Comparison of ENCODE assay signal across 8 cellular contexts in genomic region chr1:197775282-197776262, GRCh38. TPM values are rescaled to one million over a fixed set of nuclear protein-coding genes. Genes with fewer than 3 reads are reported as not detected.
DNase-seq lines count a peak whose midpoint lies in the region; ATAC-seq and TF ChIP-seq lines count a peak whose summit lies in the region.

TSS of gene DENND1B (minus strand) at chr1:197775480. CDS start at chr1:197775155, 325 bp downstream.

- H3K27ac Mint-ChIP-seq in activated naive CD4-positive, alpha-beta T cell treated with anti-CD3 and anti-CD28 coated beads, Interleukin-2, amount 10 ng/mL, durations not matched to agents 7 days and 5 days = peak within 1 kb of the TSS; percentile 99
- H3K27ac Mint-ChIP-seq in type B pancreatic cell = peak within 1 kb of the TSS; percentile 96

- peak within 1 kb of the TSS; percentile 34 for H3K4ac ChIP-seq in trophoblast cell (ENCODE audit: low read depth, low read length)

- DNase-seq in DND-41 (peak; percentile 92), SK-N-SH (peak; percentile 70), cardiac muscle cell (ENCODE audit: low read depth in 1 of 2, low spot score in 1 of 2) (peak; percentile 65 to 83), trophoblast cell (peak; percentile 69 to 78), type B pancreatic cell (ENCODE audit: extremely low spot score, unreplicated experiment) (peak; percentile 84)
- DNase-seq in activated naive CD4-positive, alpha-beta T cell treated with anti-CD3 and anti-CD28 coated beads, Interleukin-2, amount 10 ng/mL, durations not matched to agents 7 days and 5 days = peak; percentile 91

- peaks cover 20% of the 10 kb centered on the region for H3F3A ChIP-seq in SK-N-SH (replicated peaks; ENCODE audit: insufficient read depth)

- peaks cover 41% of the 10 kb centered on the region for H3K79me2 ChIP-seq in DND-41 (ENCODE audit: insufficient read depth, low read length)
- peaks cover 27% of the 10 kb centered on the region for H3K79me2 ChIP-seq in SK-N-SH (ENCODE audit: insufficient read depth)
- peaks cover 7% of the 10 kb centered on the region for H3K79me2 ChIP-seq in trophoblast cell (ENCODE audit: control insufficient read depth, insufficient read depth, low read length, poor library complexity)

- H3K9me3 Mint-ChIP-seq in activated naive CD4-positive, alpha-beta T cell treated with anti-CD3 and anti-CD28 coated beads, Interleukin-2, amount 10 ng/mL, durations not matched to agents 7 days and 5 days = no peaks in the 10 kb centered on the region
- no peaks in the 10 kb centered on the region for H3K9me3 Mint-ChIP-seq in type B pancreatic cell

- no peak within 1 kb of the TSS for H2BK12ac ChIP-seq in trophoblast cell (ENCODE audit: low read length)

- CTCF ChIA-PET in SK-N-SH (lab: Yijun Ruan, JAX) = interaction anchor here (1.1 kb wide), 1 partner anchor 140 kb away, joined by 3 read pairs; no protein-coding TSS in a partner anchor
- CTCF ChIA-PET in activated naive CD4-positive, alpha-beta T cell treated with anti-CD3 and anti-CD28 coated beads, Interleukin-2, amount 10 ng/mL, durations not matched to agents 7 days and 5 days (lab: Charles Lee) = interaction anchor here (0.6 to 1.0 kb wide), 2 partner anchors 13 to 209 kb away, joined by 3 to 5 read pairs; no protein-coding TSS in a partner anchor

- H3K9me2 ChIP-seq in SK-N-SH = no peaks in the 10 kb centered on the region

- no peaks in the 10 kb centered on the region for H3K9me3 ChIP-seq in DND-41 (ENCODE audit: insufficient read depth, low read length, severe bottlenecking)
- H3K9me3 ChIP-seq in SK-N-SH = no peaks in the 10 kb centered on the region
- no peaks in the 10 kb centered on the region for H3K9me3 ChIP-seq in cardiac muscle cell (ENCODE audit: low read depth)
- H3K9me3 ChIP-seq in trophoblast cell (ENCODE audit: insufficient read depth, low read depth, low read length) = no peaks in the 10 kb centered on the region

- peak within 1 kb of the TSS; percentile 78 for H3K4me3 Mint-ChIP-seq in activated naive CD4-positive, alpha-beta T cell treated with anti-CD3 and anti-CD28 coated beads, Interleukin-2, amount 10 ng/mL, durations not matched to agents 7 days and 5 days
- H3K4me3 Mint-ChIP-seq in type B pancreatic cell = peak within 1 kb of the TSS; percentile 97

- H2AK5ac ChIP-seq in trophoblast cell (ENCODE audit: low read length) = no peak within 1 kb of the TSS

- peak within 1 kb of the TSS; percentile 80 for H4K12ac ChIP-seq in trophoblast cell (ENCODE audit: low read depth, low read length)

- peak within 1 kb of the TSS; percentile 81 for H3K18ac ChIP-seq in trophoblast cell (ENCODE audit: low read length)

- ATAC-seq in DND-41 (ENCODE audit: insufficient read depth, low read depth) = peak; percentile 81
- peak; percentile 66 for ATAC-seq in GM21576 (IDR thresholded peaks at IDR 0.05; ENCODE audit: unreplicated experiment)

- H3K4me3 ChIP-seq in DND-41 (ENCODE audit: low read depth in 1 of 2, low read length in 2 of 2) (peak within 1 kb of the TSS; percentile 65 to 91), SK-N-SH (ENCODE audit: low read depth in 2 of 2, low read length in 1 of 2) (peak within 1 kb of the TSS; percentile 71 to 72), cardiac muscle cell (peak within 1 kb of the TSS; percentile 67), trophoblast cell (ENCODE audit: low read depth, low read length) (peak within 1 kb of the TSS; percentile 80)

- H3K27ac ChIP-seq in DND-41 (ENCODE audit: low read length) = peak within 1 kb of the TSS; percentile 79
- H3K27ac ChIP-seq in SK-N-SH (ENCODE audit: low read depth in 2 of 2, low read length in 1 of 2) = peak within 1 kb of the TSS; percentile 60 to 62
- peak within 1 kb of the TSS; percentile 95 for H3K27ac ChIP-seq in cardiac muscle cell
- no peak within 1 kb of the TSS for H3K27ac ChIP-seq in trophoblast cell (ENCODE audit: low read depth, low read length)

- peaks cover 10% of the 10 kb centered on the region for H3K79me1 ChIP-seq in trophoblast cell (ENCODE audit: low read length)

- peaks cover 66% of the 10 kb centered on the region for H3K4me1 ChIP-seq in DND-41 (ENCODE audit: insufficient read depth, low read length)
- peaks cover 7 to 14% of the 10 kb centered on the region in 2 experiments for H3K4me1 ChIP-seq in SK-N-SH (ENCODE audit: control insufficient read depth in 1 of 2, insufficient read depth in 2 of 2, low read depth in 1 of 2, low read length in 1 of 2)
- peaks cover 19% of the 10 kb centered on the region for H3K4me1 ChIP-seq in cardiac muscle cell (ENCODE audit: low read depth)
- H3K4me1 ChIP-seq in trophoblast cell (ENCODE audit: control insufficient read depth in 1 of 2, insufficient read depth in 2 of 2, low read length in 2 of 2) = peaks cover 0 to 5% of the 10 kb centered on the region in 2 experiments

- peak within 1 kb of the TSS; percentile 83 for H3K14ac ChIP-seq in trophoblast cell (ENCODE audit: low read length)

- TF ChIP-seq EP300 in Ishikawa (IDR thresholded peaks at IDR 0.05; ENCODE audit: borderline replicate concordance) (peak; percentile 50; the same call in 1 of the 2 replicates), SK-N-SH (IDR thresholded peaks at IDR 0.05; ENCODE audit: borderline replicate concordance in 1 of 2, low read depth in 1 of 2, low read length in 1 of 2) (no peak)

- H2BK120ac ChIP-seq in trophoblast cell (ENCODE audit: insufficient read depth, low read length, poor library complexity) = peak within 1 kb of the TSS; percentile 71

- no peaks in the 10 kb centered on the region for H4K20me1 ChIP-seq in DND-41 (ENCODE audit: insufficient read depth, low read length)
- no peaks in the 10 kb centered on the region for H4K20me1 ChIP-seq in SK-N-SH (ENCODE audit: insufficient read depth)

- no peak within 1 kb of the TSS for H3K23ac ChIP-seq in trophoblast cell (ENCODE audit: low read length)

- H3K4me2 ChIP-seq in DND-41 (ENCODE audit: insufficient read depth, low read length) (peak within 1 kb of the TSS; percentile 78), SK-N-SH (peak within 1 kb of the TSS; percentile 89), trophoblast cell (ENCODE audit: low read length) (peak within 1 kb of the TSS; percentile 87)

- peak within 1 kb of the TSS; percentile 32 for H2BK5ac ChIP-seq in trophoblast cell (ENCODE audit: low read depth, low read length, poor library complexity)

- H3K9ac ChIP-seq in DND-41 (ENCODE audit: low read depth, low read length) = peak within 1 kb of the TSS; percentile 95
- peak within 1 kb of the TSS; percentile 85 for H3K9ac ChIP-seq in SK-N-SH
- peak within 1 kb of the TSS; percentile 50 for H3K9ac ChIP-seq in trophoblast cell (ENCODE audit: low read length)

- H3K36me3 ChIP-seq in DND-41 (ENCODE audit: insufficient read depth, low read length) (peaks cover 20% of the 10 kb centered on the region), SK-N-SH (replicated peaks in 1 of 2; ENCODE audit: control insufficient read depth in 1 of 2, insufficient read depth in 2 of 2, low read length in 1 of 2) (no peaks in the 10 kb centered on the region), cardiac muscle cell (no peaks in the 10 kb centered on the region), trophoblast cell (ENCODE audit: control insufficient read depth in 1 of 2, insufficient read depth in 2 of 2, low read length in 2 of 2) (peaks cover 0 to 1% of the 10 kb centered on the region in 2 experiments)

- TF ChIP-seq RAD21 in Ishikawa (IDR thresholded peaks at IDR 0.05; ENCODE audit: low read depth) (peak; percentile 8; the same call in 1 of the 2 replicates), SK-N-SH (IDR thresholded peaks at IDR 0.05; ENCODE audit: low read length) (no peak)

- POLR2A ChIA-PET in SK-N-SH (lab: Yijun Ruan, JAX) = no interaction called here

- no peaks in the 10 kb centered on the region for H3K27me3 ChIP-seq in DND-41 (ENCODE audit: insufficient read depth, low read length, poor library complexity)
- H3K27me3 ChIP-seq in SK-N-SH (ENCODE audit: insufficient read depth) = no peaks in the 10 kb centered on the region
- no peaks in the 10 kb centered on the region for H3K27me3 ChIP-seq in cardiac muscle cell
- H3K27me3 ChIP-seq in trophoblast cell (ENCODE audit: insufficient read depth, low read length) = no peaks in the 10 kb centered on the region

- peak within 1 kb of the TSS; percentile 77 for H4K91ac ChIP-seq in trophoblast cell (ENCODE audit: low read depth, low read length)

- H3K36me3 Mint-ChIP-seq in activated naive CD4-positive, alpha-beta T cell treated with anti-CD3 and anti-CD28 coated beads, Interleukin-2, amount 10 ng/mL, durations not matched to agents 7 days and 5 days = peaks cover 18% of the 10 kb centered on the region
- no peaks in the 10 kb centered on the region for H3K36me3 Mint-ChIP-seq in type B pancreatic cell

- peaks cover 69% of the 10 kb centered on the region for H3K4me1 Mint-ChIP-seq in activated naive CD4-positive, alpha-beta T cell treated with anti-CD3 and anti-CD28 coated beads, Interleukin-2, amount 10 ng/mL, durations not matched to agents 7 days and 5 days
- peaks cover 18% of the 10 kb centered on the region for H3K4me1 Mint-ChIP-seq in type B pancreatic cell (ENCODE audit: unreplicated experiment)

- peak; percentile 28 for TF ChIP-seq CTCF in DND-41 (IDR thresholded peaks at IDR 0.05; ENCODE audit: borderline replicate concordance, extremely low read depth, low read length, poor library complexity, severe bottlenecking)
- TF ChIP-seq CTCF in SK-N-SH (IDR thresholded peaks at IDR 0.05) = no peak; the same call in 1 of the 2 replicates
- TF ChIP-seq CTCF in cardiac muscle cell (IDR thresholded peaks at IDR 0.05; ENCODE audit: low read depth, low read length) = no peak
- peak; percentile 54 for TF ChIP-seq CTCF in type B pancreatic cell (conservative IDR thresholded peaks at IDR 0.05)

- 15% methylated on average over 27 of the region's 51 CpGs for WGBS in SK-N-SH (ENCODE audit: low lambda C conversion rate)
- no CpG with 5 or more reads among the region's 51 CpGs for WGBS in trophoblast cell (ENCODE audit: extremely low coverage, insufficient coverage, insufficient read length)

- H2AFZ ChIP-seq in DND-41 (ENCODE audit: low read depth, low read length) (peak within 1 kb of the TSS; percentile 89), SK-N-SH (ENCODE audit: low read depth) (peak within 1 kb of the TSS; percentile 87), trophoblast cell (ENCODE audit: insufficient read depth, low read length, poor library complexity) (peak within 1 kb of the TSS; percentile 75)

- peak within 1 kb of the TSS; percentile 81 for H4K8ac ChIP-seq in trophoblast cell (ENCODE audit: low read depth, low read length)

- no peaks in the 10 kb centered on the region for H3K27me3 Mint-ChIP-seq in activated naive CD4-positive, alpha-beta T cell treated with anti-CD3 and anti-CD28 coated beads, Interleukin-2, amount 10 ng/mL, durations not matched to agents 7 days and 5 days
- H3K27me3 Mint-ChIP-seq in type B pancreatic cell = peaks cover 3% of the 10 kb centered on the region

TF ChIP-seq in Ishikawa, 13 proteins besides CTCF, POLR2A, EP300 and RAD21 (continues in another document):
- TF ChIP-seq YY1 (IDR thresholded peaks at IDR 0.05; ENCODE audit: low read depth) = peak; percentile 63; the same call in 1 of the 2 replicates

RNA-seq across cellular contexts. Expression of gene DENND1B, which starts in this region (rescaled TPM):
- 1.4 and 1.6 TPM in 2 replicates for polyA plus RNA-seq in SK-N-SH (2012; rRNA removed)
- polyA plus RNA-seq in SK-N-SH (2012; cell fraction: cytosol; rRNA removed) = 1.7 and 1.9 TPM in 2 replicates
- 1.7 and 3.3 TPM in 2 replicates for polyA plus RNA-seq in SK-N-SH (2012; cell fraction: nucleus; rRNA removed)
- total RNA-seq in cardiac muscle cell = 9.9 and 11.0 TPM in 2 replicates
- polyA plus RNA-seq in cardiac muscle cell = 11.0 and 14.9 TPM in 2 replicates
- polyA plus RNA-seq in trophoblast cell (2013) = 3.1 and 3.2 TPM in 2 replicates
- 8.7 and 8.8 TPM in 2 replicates for total RNA-seq in type B pancreatic cell (ENCODE audit: low replicate concordance)

Comparison
In these comparisons a context has a peak if more than half of its experiments do, and no peak if none do; other contexts are left out.
1. CTCF ChIP-seq: peak in DND-41 (single experiment) and type B pancreatic cell (single experiment); none in SK-N-SH (single experiment) and cardiac muscle cell (single experiment).
2. Peak in every context shown above with its lines, with median percentiles within 50 percentile points of each other: DNase-seq, H2AFZ ChIP-seq, H3K4me2 ChIP-seq, H3K4me3 ChIP-seq and H3K9ac ChIP-seq.